In the genomic region with DNA sequence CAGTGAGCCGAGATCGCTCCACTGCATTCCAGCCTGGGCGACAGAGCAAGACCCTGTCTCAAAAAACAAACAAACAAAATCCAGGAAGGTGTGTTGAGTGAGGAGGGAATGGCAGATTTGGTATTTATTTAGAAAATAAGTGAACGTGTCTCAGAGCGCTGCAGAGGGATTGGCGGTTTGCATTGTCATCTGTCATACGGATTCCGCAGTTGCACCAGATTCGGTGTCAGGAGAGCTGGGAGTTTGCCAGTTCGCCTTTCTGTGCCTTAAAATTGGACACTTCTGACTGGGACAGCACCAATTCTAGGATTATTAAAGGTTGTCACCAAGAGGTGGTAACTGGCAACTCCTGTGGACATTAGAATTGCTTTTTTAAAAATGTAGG, we compare ENCODE assay signal across 8 cellular contexts. TPM values are rescaled to one million over a fixed set of nuclear protein-coding genes. Genes with fewer than 3 reads are reported as not detected.
DNase-seq lines count a peak whose midpoint lies in the region; ATAC-seq and TF ChIP-seq lines count a peak whose summit lies in the region.

No MANE protein-coding gene starts in this region.

- peaks cover 34% of the 10 kb centered on the region for H3K4me1 ChIP-seq in vagina

- H3K4me3 ChIP-seq in vagina = peak overlapping the region; percentile 88 to 94

- DNase-seq in EL = peak; percentile 41
- DNase-seq in NOMO-1 treated with DMSO at 0.1 percent for 48 hours (lab: John Stamatoyannopoulos, UW; ENCODE audit: unreplicated experiment) = peak; percentile 38
- no peak for DNase-seq in mesothelial cell of epicardium (ENCODE audit: low spot score in 2 of 2, unreplicated experiment in 2 of 2)
- DNase-seq in vagina (ENCODE audit: extremely low spot score in 2 of 2) = no peak
- no peak for DNase-seq in SKM-1 treated with dmso at 0.1 percent for 144 hours (lab: John Stamatoyannopoulos, UW; ENCODE audit: unreplicated experiment)

- no peaks in the 10 kb centered on the region for H3K9me3 ChIP-seq in vagina

- H3K27ac ChIP-seq in vagina = peak overlapping the region; percentile 78

- TF ChIP-seq POLR2A in vagina (IDR thresholded peaks at IDR 0.05) = no peak

- H3K27me3 ChIP-seq in vagina = no peaks in the 10 kb centered on the region

- H3K27ac Mint-ChIP-seq in dendritic cell treated with granulocyte-macrophage colony-stimulating factor and Interleukin-4, amounts not matched to agents 40 ng/mL and 50 ng/mL, for 4 days = peak overlapping the region; percentile 92
- H3K27ac Mint-ChIP-seq in mesothelial cell of epicardium = peak overlapping the region; percentile 79

- H3K36me3 Mint-ChIP-seq in dendritic cell treated with granulocyte-macrophage colony-stimulating factor and Interleukin-4, amounts not matched to agents 40 ng/mL and 50 ng/mL, for 4 days (ENCODE audit: low read depth) = peaks cover 39% of the 10 kb centered on the region
- H3K36me3 Mint-ChIP-seq in mesothelial cell of epicardium = peaks cover 6% of the 10 kb centered on the region

- H3K9me3 Mint-ChIP-seq in dendritic cell treated with granulocyte-macrophage colony-stimulating factor and Interleukin-4, amounts not matched to agents 40 ng/mL and 50 ng/mL, for 4 days = no peaks in the 10 kb centered on the region
- H3K9me3 Mint-ChIP-seq in mesothelial cell of epicardium = no peaks in the 10 kb centered on the region

- TF ChIP-seq CTCF in mesothelial cell of epicardium (IDR thresholded peaks at IDR 0.05; ENCODE audit: unreplicated experiment) = no peak
- TF ChIP-seq CTCF in vagina (IDR thresholded peaks at IDR 0.05) = no peak

- H3K36me3 ChIP-seq in vagina = peaks cover 2 to 12% of the 10 kb centered on the region in 2 donors

- H3K4me3 Mint-ChIP-seq in dendritic cell treated with granulocyte-macrophage colony-stimulating factor and Interleukin-4, amounts not matched to agents 40 ng/mL and 50 ng/mL, for 4 days = peak overlapping the region; percentile 89
- peak overlapping the region; percentile 92 for H3K4me3 Mint-ChIP-seq in mesothelial cell of epicardium

- peaks cover 35% of the 10 kb centered on the region for H3K4me1 Mint-ChIP-seq in dendritic cell treated with granulocyte-macrophage colony-stimulating factor and Interleukin-4, amounts not matched to agents 40 ng/mL and 50 ng/mL, for 4 days (ENCODE audit: low read depth)
- peaks cover 34% of the 10 kb centered on the region for H3K4me1 Mint-ChIP-seq in mesothelial cell of epicardium

- ATAC-seq in HG03571 (IDR thresholded peaks at IDR 0.05; ENCODE audit: unreplicated experiment) (no peak), GM21360 (IDR thresholded peaks at IDR 0.05; ENCODE audit: unreplicated experiment) (no peak)

- intact Hi-C loops in dendritic cell treated with granulocyte-macrophage colony-stimulating factor and Interleukin-4, amounts not matched to agents 40 ng/mL and 50 ng/mL, for 4 days (cut with micrococcal nuclease) = loop anchor here (1.0 to 5.0 kb wide), 3 partner anchors 169 to 284 kb away; no protein-coding TSS in a partner anchor
- intact Hi-C loops in vagina (cut with DNase I) = no loop called here

- H3K27me3 Mint-ChIP-seq in dendritic cell treated with granulocyte-macrophage colony-stimulating factor and Interleukin-4, amounts not matched to agents 40 ng/mL and 50 ng/mL, for 4 days = no peaks in the 10 kb centered on the region
- H3K27me3 Mint-ChIP-seq in mesothelial cell of epicardium (ENCODE audit: low read depth) = no peaks in the 10 kb centered on the region

RNA-seq across cellular contexts. Expression of gene SNRNP48, which starts 0.9 kb away (rescaled TPM):
- total RNA-seq in mesothelial cell of epicardium = 11.9 to 14.2 TPM (median 13.0 TPM) in 3 replicates
- 9.6 TPM for total RNA-seq in vagina

RNA-seq across cellular contexts. Expression of gene DSP, which starts 49.4 kb away (rescaled TPM):
- total RNA-seq in mesothelial cell of epicardium = 163 to 172 TPM (median 171 TPM) in 3 replicates
- 802 TPM for total RNA-seq in vagina

Comparison
In these comparisons a context has a peak if more than half of its experiments do, and no peak if none do; other contexts are left out.
1. DNase-seq: peak in EL (single experiment) and NOMO-1 treated with DMSO at 0.1 percent for 48 hours (single experiment); none in mesothelial cell of epicardium (0 of 2), vagina (0 of 2) and SKM-1 treated with dmso at 0.1 percent for 144 hours (single experiment).